In genomic region chrX:150182176-150182575, GRCh38 we compare ENCODE assay signal across 25 cellular contexts.
"Had no signal": no experiment of that assay in that cellular context is flagged by ENCODE, and none has a peak within 500 bp of the region (broad histone marks: within the 10 kb centered on the region; RNA-seq: fewer than 3 reads in every experiment).

No MANE protein-coding gene starts in this region.

- H3K36me3 ChIP-seq: gastroesophageal sphincter, heart left ventricle, lower lobe of right lung, right lobe of liver, vagina, WERI-Rb-1 had no signal

- H3K27ac Mint-ChIP-seq: activated CD8-positive, alpha-beta T cell treated with anti-CD3 and anti-CD28 coated beads, Interleukin-2, amount 10 ng/mL, durations not matched to agents 7 days and 5 days; activated naive CD8-positive, alpha-beta T cell treated with anti-CD3 and anti-CD28 coated beads, Interleukin-2, amount 50 U/mL, for 24 hours; activated T-helper 1 cell treated with anti-CD3 and anti-CD28 coated beads, Interleukin-12 subunit alpha, Interleukin-12 subunit beta, Interleukin-2, Interleukin-4 antibody, amounts not matched to agents 30 ng/mL and 10 ng/mL and 1 ng/mL, durations not matched to agents 14 hours and 24 hours and 36 hours; naive B cell; stimulated activated memory B cell treated with anti-CD40 and anti-IgM and Interleukin-4, amounts not matched to agents 10 μg/mL and 1 μg/mL and 100 μg/mL, for 72 hours had no signal

- H3K4me1 Mint-ChIP-seq: activated naive CD8-positive, alpha-beta T cell treated with anti-CD3 and anti-CD28 coated beads, Interleukin-2, amount 50 U/mL, for 24 hours; naive B cell; stimulated activated memory B cell treated with anti-CD40 and anti-IgM and Interleukin-4, amounts not matched to agents 10 μg/mL and 1 μg/mL and 100 μg/mL, for 72 hours had no signal

- H3K4me3 ChIP-seq: body of pancreas, gastroesophageal sphincter, heart left ventricle, lower lobe of right lung, right lobe of liver, smooth muscle cell, vagina had no signal

- DNase-seq: activated CD4-positive, alpha-beta T cell treated with anti-CD3 and anti-CD28 coated beads, Interleukin-2, amount 50 U/mL, for 1 hour; activated CD4-positive, CD25-positive, alpha-beta regulatory T cell treated with anti-CD3 and anti-CD28 coated beads, Interleukin-2, amount 50 U/mL, for 72 hours; activated CD8-positive, alpha-beta T cell treated with anti-CD3 and anti-CD28 coated beads, Interleukin-2, amount 10 ng/mL, durations not matched to agents 7 days and 5 days; activated gamma-delta T cell; activated naive CD4-positive, alpha-beta T cell treated with anti-CD3 and anti-CD28 coated beads, Interleukin-2, amount 50 U/mL, for 16 hours; activated naive CD8-positive, alpha-beta T cell treated with anti-CD3 and anti-CD28 coated beads, Interleukin-2, amount 50 U/mL, for 24 hours; body of pancreas; dermis blood vessel endothelial cell; effector memory CD4-positive, alpha-beta T cell; heart left ventricle; kidney; lower lobe of right lung; mesendoderm; naive B cell; nucleus accumbens; posterior cingulate gyrus; right lobe of liver; stimulated activated CD4-positive, alpha-beta T cell treated with anti-CD3 and anti-CD28 coated beads, Interleukin-15, amount 100 ng/mL, for 24 hours; trophoblast cell; WERI-Rb-1 had no signal

- H3K4me3 Mint-ChIP-seq: activated CD8-positive, alpha-beta T cell treated with anti-CD3 and anti-CD28 coated beads, Interleukin-2, amount 10 ng/mL, durations not matched to agents 7 days and 5 days; activated naive CD8-positive, alpha-beta T cell treated with anti-CD3 and anti-CD28 coated beads, Interleukin-2, amount 50 U/mL, for 24 hours; activated T-helper 1 cell treated with anti-CD3 and anti-CD28 coated beads, Interleukin-12 subunit alpha, Interleukin-12 subunit beta, Interleukin-2, Interleukin-4 antibody, amounts not matched to agents 30 ng/mL and 10 ng/mL and 1 ng/mL, durations not matched to agents 14 hours and 24 hours and 36 hours; naive B cell; stimulated activated memory B cell treated with anti-CD40 and anti-IgM and Interleukin-4, amounts not matched to agents 10 μg/mL and 1 μg/mL and 100 μg/mL, for 72 hours had no signal

- H3K4me2 ChIP-seq: smooth muscle cell had no signal

- H3K9me3 ChIP-seq: body of pancreas, gastroesophageal sphincter, lower lobe of right lung, right lobe of liver, vagina had no signal

- H3K27me3 ChIP-seq: gastroesophageal sphincter, heart left ventricle, right lobe of liver, vagina had no signal

- H3K4me1 ChIP-seq: body of pancreas, gastroesophageal sphincter, heart left ventricle, lower lobe of right lung, right lobe of liver, vagina had no signal

- H3K27ac ChIP-seq: body of pancreas, gastroesophageal sphincter, heart left ventricle, lower lobe of right lung, right lobe of liver, vagina, WERI-Rb-1 had no signal

- H3K9me3 Mint-ChIP-seq: stimulated activated memory B cell treated with anti-CD40 and anti-IgM and Interleukin-4, amounts not matched to agents 10 μg/mL and 1 μg/mL and 100 μg/mL, for 72 hours had no signal

- H3K36me3 Mint-ChIP-seq: naive B cell; stimulated activated memory B cell treated with anti-CD40 and anti-IgM and Interleukin-4, amounts not matched to agents 10 μg/mL and 1 μg/mL and 100 μg/mL, for 72 hours had no signal
